In genomic region chr3:75670445-75670882, GRCh38 we compare ENCODE assay signal across 1 cellular context.
TF ChIP-seq lines count a peak whose summit lies in the region.

No MANE protein-coding gene starts in this region.

TF ChIP-seq in H1, 55 proteins besides CTCF, POLR2A, EP300 and RAD21:
- peak; percentile 82 for TF ChIP-seq RNF2 (IDR thresholded peaks at IDR 0.05; ENCODE audit: borderline replicate concordance, low read depth, low read length, missing control alignments, poor library complexity, severe bottlenecking)
- TF ChIP-seq CTBP2 (IDR thresholded peaks at IDR 0.05; ENCODE audit: borderline replicate concordance, insufficient read depth, insufficient read length, low read length) = peak; percentile 49
- TF ChIP-seq SUZ12 (IDR thresholded peaks at IDR 0.05; ENCODE audit: low read length) = peak; percentile 25; the same call in 1 of the 2 replicates
